ENCODE assay signal across 9 cellular contexts in the genomic region with DNA sequence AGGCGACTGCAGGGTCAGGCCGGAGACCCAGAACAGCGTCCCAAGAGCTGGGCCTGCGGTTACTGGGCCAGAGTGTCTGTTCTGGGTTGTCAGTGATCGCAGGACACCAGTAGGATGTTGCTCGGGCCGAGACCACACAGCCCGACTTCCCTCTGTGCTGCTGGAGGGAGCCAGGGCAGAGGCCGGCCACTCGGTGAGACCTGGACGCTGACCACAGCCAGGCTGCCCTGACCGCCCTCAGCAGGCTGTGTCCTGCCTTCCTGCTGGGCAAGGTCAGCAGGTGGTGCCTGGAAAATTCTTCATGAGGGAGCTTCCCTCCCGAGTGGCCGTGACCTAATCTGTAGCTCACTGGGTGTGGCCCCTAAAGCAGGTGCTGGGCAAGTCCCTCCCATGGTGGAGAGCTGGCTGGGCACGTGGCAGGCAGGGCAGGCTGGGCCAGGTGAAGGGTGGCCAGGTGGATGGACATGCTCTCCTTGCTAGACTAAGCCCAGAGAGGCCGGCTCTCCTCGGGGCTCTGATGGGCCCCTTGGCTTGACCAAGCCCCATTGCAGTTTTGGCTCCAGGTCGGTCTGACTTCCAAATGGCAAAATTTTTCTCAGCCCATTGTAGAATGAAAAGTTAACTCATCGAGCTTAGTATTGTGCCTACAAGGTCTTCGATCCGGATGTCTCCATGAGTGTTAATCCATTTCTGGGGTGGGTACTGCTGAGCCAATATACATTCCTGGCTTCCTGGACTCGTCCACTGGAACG. TPM values are rescaled to one million over a fixed set of nuclear protein-coding genes. Genes with fewer than 3 reads are reported as not detected.
DNase-seq lines count a peak whose midpoint lies in the region; ATAC-seq, FAIRE-seq and TF ChIP-seq lines count a peak whose summit lies in the region.
"Had no signal": no experiment of that assay in that cellular context is flagged by ENCODE, and none has a peak within 500 bp of the region (broad histone marks: within the 10 kb centered on the region; RNA-seq: fewer than 3 reads in every experiment).

No MANE protein-coding gene starts in this region.

- no peak overlapping the region for H3K14ac ChIP-seq in H1 (ENCODE audit: insufficient read length)

- CTCF ChIA-PET in activated CD4-positive, alpha-beta T cell treated with anti-CD3 and anti-CD28 coated beads for 36 hours (lab: Charles Lee), result interaction anchor here (0.5 to 1.4 kb wide), 5 partner anchors 20 to 513 kb away, joined by 3 to 4 read pairs (median 3); no protein-coding TSS in a partner anchor
- CTCF ChIA-PET in H1 (lab: Charles Lee; ENCODE audit: partially characterized antibody), result interaction anchor here (0.6 to 2.2 kb wide), 10 partner anchors 7 to 249 kb away, joined by 3 to 6 read pairs (median 4); no protein-coding TSS in a partner anchor

- intact Hi-C loops in activated CD4-positive, alpha-beta T cell treated with anti-CD3 and anti-CD28 coated beads for 36 hours (cut with DNase I, micrococcal nuclease), result loop anchor here (5.0 to 10.0 kb wide), 2 partner anchors 283 to 339 kb away; partner anchors contain the start of genes ADRM1 (in 1 of the 2) and DIDO1 (in 1 of the 2)
- intact Hi-C loops in gastrocnemius medialis (cut with DNase I; ENCODE audit: low total_unique reads), result loop anchor here (10.0 kb wide), 1 partner anchor 499 kb away; the partner anchor contains the start of genes PSMA7 and SS18L1

- H4K20me1 ChIP-seq in MM.1S (ENCODE audit: insufficient read depth, low read length), result no peaks in the 10 kb centered on the region
- H4K20me1 ChIP-seq in H1 (replicated peaks in 1 of 2; ENCODE audit: control insufficient read depth in 1 of 2, insufficient read depth in 2 of 2, low read length in 2 of 2), result peaks cover 14 to 40% of the 10 kb centered on the region in 2 experiments

- no peak overlapping the region; the same call in 1 of the 2 replicates for H2BK12ac ChIP-seq in H1 (ENCODE audit: low read depth, low read length)

- H3K27me3 Mint-ChIP-seq in activated CD4-positive, alpha-beta T cell treated with anti-CD3 and anti-CD28 coated beads for 36 hours, result peaks cover 2% of the 10 kb centered on the region

- H3K27ac ChIP-seq in MM.1S (ENCODE audit: low read length) (peak overlapping the region; percentile 100; the same call in 1 of the 2 replicates), H1 (ENCODE audit: low read depth, low read length) (no peak overlapping the region), gastrocnemius medialis (peak overlapping the region; percentile 50 to 95 (median 91))

- in situ Hi-C loops in gastrocnemius medialis (cut with MboI; ENCODE audit: low sequenced_read_pairs in 4 of 4), result no loop called here

- no peak overlapping the region for H3K18ac ChIP-seq in H1 (ENCODE audit: extremely low read depth, low read length)

- no peak overlapping the region for H4K91ac ChIP-seq in H1 (replicated peaks; ENCODE audit: insufficient read length, low read length)

- H3K36me3 Mint-ChIP-seq in activated CD4-positive, alpha-beta T cell treated with anti-CD3 and anti-CD28 coated beads for 36 hours (ENCODE audit: low read depth), result peaks cover 5% of the 10 kb centered on the region

- H3K4me3 ChIP-seq in MM.1S (ENCODE audit: low read length), result peak overlapping the region; percentile 77
- H3K4me3 ChIP-seq in H1 (ENCODE audit: extremely low read depth in 1 of 4, insufficient read depth in 2 of 4, low read depth in 3 of 4, low read length in 4 of 4), result no peak overlapping the region
- H3K4me3 ChIP-seq in gastrocnemius medialis, result peak overlapping the region; percentile 29 to 72 (median 68)

- TF ChIP-seq CTCF in MM.1S (IDR thresholded peaks at IDR 0.05; ENCODE audit: low read length) (no peak), H1 (IDR thresholded peaks at IDR 0.05; ENCODE audit: control extremely low read depth in 1 of 3, insufficient read depth in 1 of 3, low read depth in 1 of 3, low read length in 3 of 3) (no peak), gastrocnemius medialis (IDR thresholded peaks at IDR 0.05 in 4 of 5, conservative IDR thresholded peaks at IDR 0.05 in 1 of 5) (no peak), omental fat pad (IDR thresholded peaks at IDR 0.05) (no peak)

- DNase-seq in activated CD4-positive, alpha-beta T cell treated with anti-CD3 and anti-CD28 coated beads for 36 hours, result no peak
- no peak for DNase-seq in activated CD4-positive, alpha-beta T cell treated with anti-CD3 and anti-CD28 coated beads for 1 hour
- no peak for DNase-seq in MM.1S
- no peak for DNase-seq in H1 (ENCODE audit: low read depth in 1 of 2, low spot score in 2 of 2)
- DNase-seq in gastrocnemius medialis, result no peak
- DNase-seq in omental fat pad (ENCODE audit: low spot score), result no peak
- no peak for DNase-seq in NCI-H774 (lab: John Stamatoyannopoulos, UW)
- DNase-seq in HPDE6-E6E7 (ENCODE audit: extremely low spot score), result no peak
- DNase-seq: NCI-H446 had no signal

- peaks cover 24% of the 10 kb centered on the region for H3K79me1 ChIP-seq in H1 (ENCODE audit: low read depth, low read length)

- H3K36me3 ChIP-seq in MM.1S (replicated peaks; ENCODE audit: insufficient read depth, low read length) (no peaks in the 10 kb centered on the region), H1 (ENCODE audit: control insufficient read depth in 2 of 4, insufficient read depth in 4 of 4, low read length in 3 of 4) (no peaks in the 10 kb centered on the region), gastrocnemius medialis (no peaks in the 10 kb centered on the region)

- no peak overlapping the region for H3K56ac ChIP-seq in H1 (replicated peaks; ENCODE audit: insufficient read length, low read depth, low read length)

- no peak overlapping the region for H2BK5ac ChIP-seq in H1 (ENCODE audit: low read depth, low read length)

- 0 out of 2 replicates have a peak overlapping the region, but pooled peaks have one; percentile 56 for H2AK5ac ChIP-seq in H1 (ENCODE audit: low read depth, low read length)

- no peak for ATAC-seq in activated CD4-positive, alpha-beta T cell treated with anti-CD3 and anti-CD28 coated beads for 36 hours
- ATAC-seq in gastrocnemius medialis (no peak), omental fat pad (ENCODE audit: low FRiP score) (no peak)

- H2BK120ac ChIP-seq in H1 (replicated peaks; ENCODE audit: low read depth, low read length), result no peak overlapping the region

- H3K4me3 Mint-ChIP-seq in activated CD4-positive, alpha-beta T cell treated with anti-CD3 and anti-CD28 coated beads for 36 hours, result peak overlapping the region; percentile 79

- WGBS in H1 (ENCODE audit: extremely low coverage in 1 of 2, insufficient coverage in 1 of 2, insufficient read length in 1 of 2, insufficient replicate concordance in 2 of 2, low coverage in 1 of 2, low lambda C conversion rate in 2 of 2, missing lambda C conversion rate in 1 of 2), 2 experiments, result 85% methylated on average over 22 of the region's 23 CpGs; no CpG with 5 or more reads in 1 of the 2 experiments

- TF ChIP-seq RAD21 in H1 (IDR thresholded peaks at IDR 0.05 in 1 of 2, conservative IDR thresholded peaks at IDR 0.05 in 1 of 2; ENCODE audit: low read depth in 2 of 2, low read length in 2 of 2), result no peak

- TF ChIP-seq POLR2A in H1 (IDR thresholded peaks at IDR 0.05; ENCODE audit: control extremely low read depth in 1 of 2, low read depth in 2 of 2, low read length in 2 of 2) (no peak), gastrocnemius medialis (IDR thresholded peaks at IDR 0.05) (no peak)

- H4K8ac ChIP-seq in H1 (ENCODE audit: extremely low read depth, insufficient read depth, low read length), result no peak overlapping the region

- H3K27ac Mint-ChIP-seq in activated CD4-positive, alpha-beta T cell treated with anti-CD3 and anti-CD28 coated beads for 36 hours, result no peak overlapping the region

- H2BK15ac ChIP-seq in H1 (ENCODE audit: low read length), result no peak overlapping the region

- no peak for TF ChIP-seq EP300 in H1 (IDR thresholded peaks at IDR 0.05; ENCODE audit: borderline replicate concordance in 1 of 2, low read depth in 2 of 2, low read length in 2 of 2)

- no peak overlapping the region for H4K5ac ChIP-seq in H1 (ENCODE audit: insufficient read length, low read depth, low read length)

- H3K4me1 Mint-ChIP-seq in activated CD4-positive, alpha-beta T cell treated with anti-CD3 and anti-CD28 coated beads for 36 hours, result peaks cover 13% of the 10 kb centered on the region

- no peaks in the 10 kb centered on the region for H3K27me3 ChIP-seq in MM.1S (replicated peaks; ENCODE audit: insufficient read depth, low read length)
- peaks cover 3 to 43% (median 33%) of the 10 kb centered on the region in 4 experiments; a peak in 6 of 7 replicates for H3K27me3 ChIP-seq in H1 (replicated peaks in 1 of 4; ENCODE audit: control insufficient read depth in 3 of 4, extremely low read depth in 1 of 4, insufficient read depth in 3 of 4, low read length in 3 of 4)
- H3K27me3 ChIP-seq in gastrocnemius medialis, result peaks cover 8 to 12% (median 9%) of the 10 kb centered on the region in 3 donors

- H3K79me2 ChIP-seq in MM.1S (ENCODE audit: low read length), result peaks cover 68% of the 10 kb centered on the region
- H3K79me2 ChIP-seq in H1 (ENCODE audit: control insufficient read depth in 1 of 2, insufficient read depth in 2 of 2, low read length in 2 of 2), result peaks cover 5 to 31% of the 10 kb centered on the region in 2 experiments; a peak in 2 of 4 replicates

- no peaks in the 10 kb centered on the region for H3K9me2 ChIP-seq in MM.1S (replicated peaks; ENCODE audit: insufficient read depth, low read length)

- H3K9ac ChIP-seq in MM.1S (ENCODE audit: low read length) (peak overlapping the region; percentile 91; the same call in 1 of the 2 replicates), H1 (replicated peaks in 1 of 4; ENCODE audit: extremely low read depth in 1 of 4, low read depth in 3 of 4, low read length in 3 of 4) (no peak overlapping the region)

- no peak overlapping the region for H3K4ac ChIP-seq in H1 (replicated peaks; ENCODE audit: insufficient read length, low read depth, low read length)

- H3K9me3 ChIP-seq in MM.1S (replicated peaks; ENCODE audit: insufficient read depth, low read length) (no peaks in the 10 kb centered on the region), H1 (ENCODE audit: insufficient read depth in 2 of 2, low read depth in 1 of 2, low read length in 1 of 2) (no peaks in the 10 kb centered on the region), gastrocnemius medialis (no peaks in the 10 kb centered on the region)

- H3K9me3 Mint-ChIP-seq in activated CD4-positive, alpha-beta T cell treated with anti-CD3 and anti-CD28 coated beads for 36 hours (ENCODE audit: low read depth), result no peaks in the 10 kb centered on the region

- H2BK20ac ChIP-seq in H1 (ENCODE audit: low read length), result no peak overlapping the region

- no peak overlapping the region for H3K23ac ChIP-seq in H1 (ENCODE audit: insufficient read length)

- H3K4me1 ChIP-seq in MM.1S (ENCODE audit: low read length) (peaks cover 61% of the 10 kb centered on the region), H1 (replicated peaks in 1 of 4; ENCODE audit: control insufficient read depth in 3 of 4, insufficient read depth in 4 of 4, low read length in 3 of 4) (peaks cover 0 to 14% (median 0%) of the 10 kb centered on the region in 4 experiments; a peak in 2 of 7 replicates), gastrocnemius medialis (peaks cover 34 to 53% of the 10 kb centered on the region in 2 donors)

- H3F3A ChIP-seq in MM.1S (ENCODE audit: insufficient read depth, low read length), result peaks cover 41% of the 10 kb centered on the region; the same call in 1 of the 2 replicates

- H3K4me2 ChIP-seq in MM.1S (ENCODE audit: low read depth, low read length) (peak overlapping the region; percentile 78), H1 (ENCODE audit: insufficient read depth in 1 of 2, low read depth in 2 of 2, low read length in 2 of 2) (peak overlapping the region in 1 of 2 experiments; percentile 80; a peak in 2 of 4 replicates)

- no peak for FAIRE-seq in H1 (lab: Jason Lieb, UNC)

- peaks cover 15% of the 10 kb centered on the region; the same call in 1 of the 2 replicates for H3K23me2 ChIP-seq in H1 (ENCODE audit: low read depth, low read length)

- H2AFZ ChIP-seq in MM.1S (ENCODE audit: low read length) (no peak overlapping the region), H1 (ENCODE audit: low read length) (no peak overlapping the region)

- POLR2A ChIA-PET in activated CD4-positive, alpha-beta T cell treated with anti-CD3 and anti-CD28 coated beads for 36 hours (lab: Charles Lee), result interaction anchor here (0.7 to 0.9 kb wide), 3 partner anchors 12 to 611 kb away, joined by 3 read pairs; no protein-coding TSS in a partner anchor
- POLR2A ChIA-PET in H1 (lab: Charles Lee; ENCODE audit: partially characterized antibody), result interaction anchor here (1.2 to 3.7 kb wide), 2 partner anchors 147 to 171 kb away, joined by 3 to 11 read pairs; no protein-coding TSS in a partner anchor

RNA-seq across cellular contexts. Expression of gene SLCO4A1, which starts 1.9 kb away (rescaled TPM):
- 10 to 100 TPM; 40.5 to 43.4 TPM for total RNA-seq in activated CD4-positive, alpha-beta T cell treated with anti-CD3 and anti-CD28 coated beads for 36 hours
- total RNA-seq in H1 (2021; fragmentation: NEBNext Ultra II Directional; extraction: Animal tissue kit (Norgen Biotek cat#: 25700)), result 18.2 and 18.5 TPM in 2 replicates
- polyA plus RNA-seq in H1 (2011; rRNA removed), result 10.5 and 13.3 TPM in 2 replicates
- 10.5 TPM for polyA plus RNA-seq in H1 (2011; cell fraction: cytosol; rRNA removed)
- 30.4 TPM for polyA plus RNA-seq in H1 (2011; cell fraction: nucleus; rRNA removed)
- 15.4 to 21.3 TPM (median 15.8 TPM) in 4 replicates for polyA plus RNA-seq in H1 (2012, experiment 1 of 2)
- 19.2 TPM for polyA plus RNA-seq in H1 (2012, experiment 2 of 2)
- polyA plus RNA-seq in H1 (2013, experiment 1 of 2), result 19.8 TPM
- polyA plus RNA-seq in H1 (2013, experiment 2 of 2), result 21.9 TPM
- 6.1 and 7.4 TPM in 2 replicates for polyA minus RNA-seq in H1 (2011; rRNA and poly(A)+ RNA removed)
- 9.3 TPM for polyA minus RNA-seq in H1 (2011; cell fraction: cytosol; rRNA and poly(A)+ RNA removed)
- 10.6 TPM for polyA minus RNA-seq in H1 (2011; cell fraction: nucleus; rRNA and poly(A)+ RNA removed)
- total RNA-seq in gastrocnemius medialis, result 10 to 100 TPM; 20.4 to 26.9 (median 21.8) TPM
- 10 to 100 TPM; 26.1 to 67.4 (median 55.6) TPM for total RNA-seq in omental fat pad

Comparison
In these comparisons a context has a peak if more than half of its experiments do, and no peak if none do; other contexts are left out.
1. H3K4me3 ChIP-seq: peak in MM.1S (single experiment) and gastrocnemius medialis (4 of 4); none in H1 (0 of 4).